ENCODE assay signal across 22 cellular contexts in genomic region chr5:161165998-161166660, GRCh38.
DNase-seq lines count a peak whose midpoint lies in the region; ATAC-seq, FAIRE-seq and TF ChIP-seq lines count a peak whose summit lies in the region.
"Had no signal": no experiment of that assay in that cellular context is flagged by ENCODE, and none has a peak within 500 bp of the region (broad histone marks: within the 10 kb centered on the region; RNA-seq: fewer than 3 reads in every experiment).

No MANE protein-coding gene starts in this region.

- H3K36me3 ChIP-seq in HepG2 (replicated peaks in 1 of 2; ENCODE audit: control insufficient read depth in 1 of 2, insufficient read depth in 2 of 2, low read length in 2 of 2), result no peaks in the 10 kb centered on the region
- no peaks in the 10 kb centered on the region for H3K36me3 ChIP-seq in right lobe of liver
- no peaks in the 10 kb centered on the region for H3K36me3 ChIP-seq in endodermal cell (ENCODE audit: control insufficient read depth, insufficient read depth, low read length)
- H3K36me3 ChIP-seq in thyroid gland, result no peaks in the 10 kb centered on the region
- H3K36me3 ChIP-seq: BLaER1 treated with 17β-estradiol and CSF1 and Interleukin-3, amounts not matched to agents 10 nM and 100 nM had no signal

- no peak for DNase-seq in HepG2 (ENCODE audit: low spot score)
- DNase-seq in right lobe of liver, result no peak
- peak; percentile 86 to 93 for DNase-seq in NCI-H524 (lab: John Stamatoyannopoulos, UW)
- DNase-seq in endodermal cell, result peak; percentile 48
- DNase-seq in thyroid gland, result no peak
- no peak for DNase-seq in activated naive CD8-positive, alpha-beta T cell treated with anti-CD3 and anti-CD28 coated beads, Interleukin-2, amount 50 U/mL, for 24 hours
- no peak for DNase-seq in SIG-M5 (lab: John Stamatoyannopoulos, UW)
- DNase-seq: CD4-positive, alpha-beta T cell; EL; GOT3; NCI-H1417 treated with DMSO at 0.1 percent for 48 hours; NCI-H1694 treated with DMSO at 0.1 percent for 48 hours; NCI-H2081; NCI-H510A treated with DMSO at 0.1 percent for 48 hours; NCI-H82; NK-92 treated with Interleukin-12 subunit alpha and Interleukin-12 subunit beta, amount 100 ng/mL, for 24 hours; PC-3; Right ventricle myocardium superior had no signal

- H3K27me3 Mint-ChIP-seq in endodermal cell (ENCODE audit: insufficient read depth), result no peaks in the 10 kb centered on the region
- no peaks in the 10 kb centered on the region for H3K27me3 Mint-ChIP-seq in activated naive CD8-positive, alpha-beta T cell treated with anti-CD3 and anti-CD28 coated beads, Interleukin-2, amount 50 U/mL, for 24 hours
- H3K27me3 Mint-ChIP-seq: CD4-positive, alpha-beta T cell had no signal

- CTCF ChIA-PET in HepG2 (lab: Yijun Ruan, JAX; ENCODE audit: low intra/inter-chr PET ratio, low total read pairs), result no interaction called here

- in situ Hi-C loops in HepG2 (cut with HindIII; ENCODE audit: extremely low pct_ligation_motif_present, low pct_unique_long_range_greater_than_20kb), result no loop called here

- no peak overlapping the region for H3K4me2 ChIP-seq in HepG2 (ENCODE audit: low read depth, low read length)
- H3K4me2 ChIP-seq: BLaER1 treated with 17β-estradiol and CSF1 and Interleukin-3, amounts not matched to agents 10 nM and 100 nM had no signal

- H3K4me3 ChIP-seq in HepG2 (replicated peaks in 1 of 3; ENCODE audit: insufficient read depth in 1 of 3, low read depth in 2 of 3, low read length in 3 of 3) (no peak overlapping the region), right lobe of liver (no peak overlapping the region), endodermal cell (ENCODE audit: low read length) (no peak overlapping the region), thyroid gland (replicated peaks in 1 of 3) (no peak overlapping the region)
- H3K4me3 ChIP-seq: BLaER1 treated with 17β-estradiol and CSF1 and Interleukin-3, amounts not matched to agents 10 nM and 100 nM had no signal

- TF ChIP-seq EP300 in HepG2 (IDR thresholded peaks at IDR 0.05; ENCODE audit: low read depth in 2 of 2, low read length in 2 of 2), result no peak
- no peak for TF ChIP-seq EP300 in HepG2 (CRISPR knock-in tag; IDR thresholded peaks at IDR 0.05; ENCODE audit: borderline replicate concordance)

- H3K4me3 Mint-ChIP-seq in endodermal cell, result no peak overlapping the region
- no peak overlapping the region for H3K4me3 Mint-ChIP-seq in activated naive CD8-positive, alpha-beta T cell treated with anti-CD3 and anti-CD28 coated beads, Interleukin-2, amount 50 U/mL, for 24 hours
- H3K4me3 Mint-ChIP-seq: CD4-positive, alpha-beta T cell had no signal

- intact Hi-C loops in HepG2 (cut with micrococcal nuclease; ENCODE audit: unreplicated experiment), result no loop called here
- intact Hi-C loops in right lobe of liver (cut with DNase I), result no loop called here
- intact Hi-C loops in thyroid gland (cut with DNase I), result no loop called here

- H3K9me3 ChIP-seq in HepG2 (ENCODE audit: low read length), result no peaks in the 10 kb centered on the region
- H3K9me3 ChIP-seq in right lobe of liver, result no peaks in the 10 kb centered on the region
- H3K9me3 ChIP-seq in endodermal cell (ENCODE audit: control insufficient read depth, low read length), result no peaks in the 10 kb centered on the region
- no peaks in the 10 kb centered on the region for H3K9me3 ChIP-seq in thyroid gland

- no TSS peak for BruUV-seq in HepG2 (replicated peaks; lab: Mats Ljungman, UMichigan)

- H4K20me1 ChIP-seq in HepG2 (ENCODE audit: insufficient read depth, low read length), result no peaks in the 10 kb centered on the region
- H4K20me1 ChIP-seq: BLaER1 treated with 17β-estradiol and CSF1 and Interleukin-3, amounts not matched to agents 10 nM and 100 nM had no signal

- ATAC-seq in HepG2, result no peak
- no peak for ATAC-seq in right lobe of liver
- no peak for ATAC-seq in GM21515 (IDR thresholded peaks at IDR 0.05; ENCODE audit: unreplicated experiment)
- ATAC-seq in activated naive CD8-positive, alpha-beta T cell treated with anti-CD3 and anti-CD28 coated beads, Interleukin-2, amount 50 U/mL, for 24 hours, result no peak
- ATAC-seq: PC-3 had no signal

- TF ChIP-seq CTCF in HepG2 (CRISPR knock-in tag; IDR thresholded peaks at IDR 0.05) (0 out of 2 replicates have a peak, but pooled peaks have one; percentile 3), right lobe of liver (IDR thresholded peaks at IDR 0.05) (no peak), endodermal cell (conservative IDR thresholded peaks at IDR 0.05) (no peak), thyroid gland (IDR thresholded peaks at IDR 0.05) (no peak)

- no peaks in the 10 kb centered on the region for H3K9me3 Mint-ChIP-seq in endodermal cell
- no peaks in the 10 kb centered on the region for H3K9me3 Mint-ChIP-seq in activated naive CD8-positive, alpha-beta T cell treated with anti-CD3 and anti-CD28 coated beads, Interleukin-2, amount 50 U/mL, for 24 hours
- H3K9me3 Mint-ChIP-seq: CD4-positive, alpha-beta T cell had no signal

- H3K27ac Mint-ChIP-seq in endodermal cell, result no peak overlapping the region
- no peak overlapping the region for H3K27ac Mint-ChIP-seq in activated naive CD8-positive, alpha-beta T cell treated with anti-CD3 and anti-CD28 coated beads, Interleukin-2, amount 50 U/mL, for 24 hours
- H3K27ac Mint-ChIP-seq: CD4-positive, alpha-beta T cell had no signal

- no peaks in the 10 kb centered on the region for H3K4me1 Mint-ChIP-seq in endodermal cell
- H3K4me1 Mint-ChIP-seq in activated naive CD8-positive, alpha-beta T cell treated with anti-CD3 and anti-CD28 coated beads, Interleukin-2, amount 50 U/mL, for 24 hours, result no peaks in the 10 kb centered on the region

- TF ChIP-seq POLR2A in HepG2 (IDR thresholded peaks at IDR 0.05; ENCODE audit: insufficient read depth in 1 of 2, low read depth in 2 of 2, low read length in 2 of 2), result no peak
- TF ChIP-seq POLR2A in right lobe of liver (IDR thresholded peaks at IDR 0.05), result no peak
- no peak for TF ChIP-seq POLR2A in thyroid gland (IDR thresholded peaks at IDR 0.05)

- no peak for TF ChIP-seq RAD21 in HepG2 (CRISPR knock-in tag; IDR thresholded peaks at IDR 0.05)

- no peak for FAIRE-seq in HepG2 (lab: Jason Lieb, UNC)
- FAIRE-seq: A204.1 had no signal

- H3K9ac ChIP-seq in HepG2 (ENCODE audit: insufficient read depth, low read depth, low read length), result no peak overlapping the region
- H3K9ac ChIP-seq in endodermal cell (ENCODE audit: extremely low read depth, low read length, poor library complexity, severe bottlenecking), result no peak overlapping the region
- H3K9ac ChIP-seq: BLaER1 treated with 17β-estradiol and CSF1 and Interleukin-3, amounts not matched to agents 10 nM and 100 nM had no signal

- no peaks in the 10 kb centered on the region for H3K27me3 ChIP-seq in HepG2 (ENCODE audit: control insufficient read depth in 1 of 2, insufficient read depth in 2 of 2, low read length in 2 of 2)
- H3K27me3 ChIP-seq in right lobe of liver, result no peaks in the 10 kb centered on the region
- no peaks in the 10 kb centered on the region for H3K27me3 ChIP-seq in endodermal cell (ENCODE audit: control insufficient read depth, insufficient read depth, low read length, poor library complexity, severe bottlenecking)
- no peaks in the 10 kb centered on the region for H3K27me3 ChIP-seq in thyroid gland
- H3K27me3 ChIP-seq: BLaER1 treated with 17β-estradiol and CSF1 and Interleukin-3, amounts not matched to agents 10 nM and 100 nM had no signal

- POLR2A ChIA-PET in HepG2 (lab: Yijun Ruan, JAX), result no interaction called here

- H3K79me2 ChIP-seq in HepG2 (ENCODE audit: insufficient read depth, low read length), result no peaks in the 10 kb centered on the region

- no peak overlapping the region for H2AFZ ChIP-seq in HepG2 (ENCODE audit: low read length)

- H3K27ac ChIP-seq in HepG2 (ENCODE audit: extremely low read length, insufficient read depth, low read length), result no peak overlapping the region
- no peak overlapping the region for H3K27ac ChIP-seq in right lobe of liver
- H3K27ac ChIP-seq in endodermal cell (ENCODE audit: low read depth, low read length), result no peak overlapping the region
- H3K27ac ChIP-seq in thyroid gland, result no peak overlapping the region
- H3K27ac ChIP-seq: BLaER1 treated with 17β-estradiol and CSF1 and Interleukin-3, amounts not matched to agents 10 nM and 100 nM; HL-60 had no signal

- H3K36me3 Mint-ChIP-seq in endodermal cell (ENCODE audit: low read depth), result no peaks in the 10 kb centered on the region
- H3K36me3 Mint-ChIP-seq in activated naive CD8-positive, alpha-beta T cell treated with anti-CD3 and anti-CD28 coated beads, Interleukin-2, amount 50 U/mL, for 24 hours (ENCODE audit: low read depth), result no peaks in the 10 kb centered on the region

- 78% methylated on average over 10 of the region's 30 CpGs for WGBS in HepG2 (ENCODE audit: low lambda C conversion rate)
- 73% methylated on average over 4 of the region's 30 CpGs for WGBS in right lobe of liver (ENCODE audit: insufficient coverage, low coverage, low lambda C conversion rate, missing lambda C conversion rate)
- WGBS in endodermal cell (ENCODE audit: insufficient coverage in 1 of 2, insufficient read length in 1 of 2), 2 experiments, result 96 to 97% methylated on average over 15 to 30 of the region's 30 CpGs
- 91 to 96% methylated on average over 16 to 26 of the region's 30 CpGs for WGBS in thyroid gland, 2 donors

- no peaks in the 10 kb centered on the region for H3K4me1 ChIP-seq in HepG2 (ENCODE audit: insufficient read depth, low read length)
- no peaks in the 10 kb centered on the region for H3K4me1 ChIP-seq in right lobe of liver
- no peaks in the 10 kb centered on the region for H3K4me1 ChIP-seq in endodermal cell (ENCODE audit: control insufficient read depth, insufficient read depth, low read length)
- no peaks in the 10 kb centered on the region for H3K4me1 ChIP-seq in thyroid gland
- H3K4me1 ChIP-seq: BLaER1 treated with 17β-estradiol and CSF1 and Interleukin-3, amounts not matched to agents 10 nM and 100 nM had no signal

TF ChIP-seq in HepG2, 621 proteins besides CTCF, POLR2A, EP300 and RAD21 (continues in another document):
- TF ChIP-seq ZNF782 (CRISPR knock-in tag; IDR thresholded peaks at IDR 0.05; ENCODE audit: borderline replicate concordance) (no peak), TOE1 (CRISPR knock-in tag; IDR thresholded peaks at IDR 0.05) (no peak), PLSCR1 (CRISPR knock-in tag; IDR thresholded peaks at IDR 0.05; ENCODE audit: borderline replicate concordance) (no peak), MAFK (conservative IDR thresholded peaks at IDR 0.05 in 1 of 2, IDR thresholded peaks at IDR 0.05 in 1 of 2; ENCODE audit: low read length in 2 of 2) (no peak), CBX2 (IDR thresholded peaks at IDR 0.05; ENCODE audit: low read depth, low read length) (no peak), CBX2 (CRISPR knock-in tag; IDR thresholded peaks at IDR 0.05; ENCODE audit: low read depth) (no peak)

Comparison
In these comparisons a context has a peak if more than half of its experiments do, and no peak if none do; other contexts are left out.
1. DNase-seq: peak in NCI-H524 (2 of 2) and endodermal cell (single experiment); none in HepG2 (single experiment), right lobe of liver (0 of 3), thyroid gland (0 of 2), activated naive CD8-positive, alpha-beta T cell treated with anti-CD3 and anti-CD28 coated beads, Interleukin-2, amount 50 U/mL, for 24 hours (single experiment) and SIG-M5 (single experiment).